ENCODE assay signal across 14 cellular contexts in genomic region chr21:42734323-42734971, GRCh38.
DNase-seq lines count a peak whose midpoint lies in the region; ATAC-seq and TF ChIP-seq lines count a peak whose summit lies in the region.
"Had no signal": no experiment of that assay in that cellular context is flagged by ENCODE, and none has a peak within 500 bp of the region (broad histone marks: within the 10 kb centered on the region; RNA-seq: fewer than 3 reads in every experiment).

No MANE protein-coding gene starts in this region.

- H3K9me3 Mint-ChIP-seq in CD8-positive, alpha-beta memory T cell = peaks cover 0 to 2% (median 0%) of the 10 kb centered on the region in 5 donors
- H3K9me3 Mint-ChIP-seq in activated naive CD8-positive, alpha-beta T cell treated with anti-CD3 and anti-CD28 coated beads, Interleukin-2, amount 50 U/mL, for 24 hours = no peaks in the 10 kb centered on the region
- peaks cover 4% of the 10 kb centered on the region for H3K9me3 Mint-ChIP-seq in neural crest cell

- POLR2A ChIA-PET in CD8-positive, alpha-beta memory T cell (lab: Charles Lee) = interaction anchor here (0.6 kb wide), 1 partner anchor 12 kb away, joined by 3 read pairs; no protein-coding TSS in a partner anchor

- H3K4me1 ChIP-seq in CD8-positive, alpha-beta memory T cell (ENCODE audit: insufficient read depth, low read length) = peaks cover 29% of the 10 kb centered on the region

- no peak overlapping the region for H3K4me3 ChIP-seq in CD8-positive, alpha-beta memory T cell (ENCODE audit: low read length)
- H3K4me3 ChIP-seq: SJSA1 had no signal

- no peak for DNase-seq in CD8-positive, alpha-beta memory T cell
- DNase-seq in LoVo (ENCODE audit: low spot score) = peak; percentile 69
- no peak for DNase-seq in activated naive CD8-positive, alpha-beta T cell treated with anti-CD3 and anti-CD28 coated beads, Interleukin-2, amount 50 U/mL, for 24 hours
- DNase-seq in neural crest cell (ENCODE audit: low read depth, low spot score) = no peak
- no peak for DNase-seq in activated effector memory CD4-positive, alpha-beta T cell treated with anti-CD3 and anti-CD28 coated beads, Interleukin-2, amount 50 U/mL, for 16 hours
- DNase-seq in NK-92 treated with Interleukin-12 subunit alpha and Interleukin-12 subunit beta, amount 100 ng/mL, for 24 hours (lab: John Stamatoyannopoulos, UW) = no peak
- no peak for DNase-seq in AG08395 (ENCODE audit: low spot score)
- DNase-seq: effector CD8-positive, alpha-beta T cell; foreskin melanocyte; HFFc6; NCI-H1417; NCI-H69 had no signal

- H3K9me3 ChIP-seq in CD8-positive, alpha-beta memory T cell (ENCODE audit: low read length) = no peaks in the 10 kb centered on the region
- H3K9me3 ChIP-seq: SJSA1 had no signal

- CTCF ChIA-PET in CD8-positive, alpha-beta memory T cell (lab: Charles Lee) = no interaction called here

- H3K4me1 Mint-ChIP-seq in CD8-positive, alpha-beta memory T cell = peaks cover 38 to 55% (median 48%) of the 10 kb centered on the region in 3 donors
- peaks cover 45% of the 10 kb centered on the region for H3K4me1 Mint-ChIP-seq in activated naive CD8-positive, alpha-beta T cell treated with anti-CD3 and anti-CD28 coated beads, Interleukin-2, amount 50 U/mL, for 24 hours
- peaks cover 39% of the 10 kb centered on the region for H3K4me1 Mint-ChIP-seq in neural crest cell

- H3K36me3 Mint-ChIP-seq in CD8-positive, alpha-beta memory T cell = peaks cover 0 to 4% (median 4%) of the 10 kb centered on the region in 3 donors
- H3K36me3 Mint-ChIP-seq in activated naive CD8-positive, alpha-beta T cell treated with anti-CD3 and anti-CD28 coated beads, Interleukin-2, amount 50 U/mL, for 24 hours (ENCODE audit: low read depth) = peaks cover 4% of the 10 kb centered on the region
- peaks cover 20% of the 10 kb centered on the region for H3K36me3 Mint-ChIP-seq in neural crest cell (ENCODE audit: low read depth)

- H3K36me3 ChIP-seq in CD8-positive, alpha-beta memory T cell (ENCODE audit: insufficient read depth, low read length) = no peaks in the 10 kb centered on the region

- H3K27me3 ChIP-seq in CD8-positive, alpha-beta memory T cell (ENCODE audit: insufficient read depth, low read length, poor library complexity, severe bottlenecking) = peaks cover 2% of the 10 kb centered on the region
- H3K27me3 ChIP-seq: SJSA1 had no signal

- peak overlapping the region; percentile 47 to 91 (median 80) for H3K27ac Mint-ChIP-seq in CD8-positive, alpha-beta memory T cell
- H3K27ac Mint-ChIP-seq in activated naive CD8-positive, alpha-beta T cell treated with anti-CD3 and anti-CD28 coated beads, Interleukin-2, amount 50 U/mL, for 24 hours = peak overlapping the region; percentile 19
- peak overlapping the region; percentile 40 for H3K27ac Mint-ChIP-seq in neural crest cell (ENCODE audit: unreplicated experiment)
- H3K27ac Mint-ChIP-seq: HFFc6 had no signal

- no peak for TF ChIP-seq CTCF in neural crest cell (conservative IDR thresholded peaks at IDR 0.05)

- peak; percentile 53 for ATAC-seq in activated naive CD8-positive, alpha-beta T cell treated with anti-CD3 and anti-CD28 coated beads, Interleukin-2, amount 50 U/mL, for 24 hours

- peak overlapping the region in 6 of 7 donors; percentile 56 to 78 (median 62) for H3K4me3 Mint-ChIP-seq in CD8-positive, alpha-beta memory T cell
- no peak overlapping the region for H3K4me3 Mint-ChIP-seq in activated naive CD8-positive, alpha-beta T cell treated with anti-CD3 and anti-CD28 coated beads, Interleukin-2, amount 50 U/mL, for 24 hours
- H3K4me3 Mint-ChIP-seq in neural crest cell = no peak overlapping the region
- H3K4me3 Mint-ChIP-seq: HFFc6, nephron had no signal

- H3K27me3 Mint-ChIP-seq in CD8-positive, alpha-beta memory T cell = peaks cover 0 to 1% of the 10 kb centered on the region in 2 donors
- no peaks in the 10 kb centered on the region for H3K27me3 Mint-ChIP-seq in activated naive CD8-positive, alpha-beta T cell treated with anti-CD3 and anti-CD28 coated beads, Interleukin-2, amount 50 U/mL, for 24 hours
- no peaks in the 10 kb centered on the region for H3K27me3 Mint-ChIP-seq in neural crest cell (ENCODE audit: low read depth)

- no peak overlapping the region for H3K27ac ChIP-seq in CD8-positive, alpha-beta memory T cell (ENCODE audit: low read depth, low read length)
- H3K27ac ChIP-seq: SJSA1 had no signal

Comparison
In these comparisons a context has a peak if more than half of its experiments do, and no peak if none do; other contexts are left out.
1. H3K27ac Mint-ChIP-seq: peak in every context shown above with its lines; median percentile 80 in CD8-positive, alpha-beta memory T cell; 40 in neural crest cell; 19 in activated naive CD8-positive, alpha-beta T cell treated with anti-CD3 and anti-CD28 coated beads, Interleukin-2, amount 50 U/mL, for 24 hours.
2. H3K4me3 Mint-ChIP-seq: peak in CD8-positive, alpha-beta memory T cell (6 of 7); none in activated naive CD8-positive, alpha-beta T cell treated with anti-CD3 and anti-CD28 coated beads, Interleukin-2, amount 50 U/mL, for 24 hours (single experiment) and neural crest cell (single experiment).